ENCODE assay signal across 27 cellular contexts in the genomic region with DNA sequence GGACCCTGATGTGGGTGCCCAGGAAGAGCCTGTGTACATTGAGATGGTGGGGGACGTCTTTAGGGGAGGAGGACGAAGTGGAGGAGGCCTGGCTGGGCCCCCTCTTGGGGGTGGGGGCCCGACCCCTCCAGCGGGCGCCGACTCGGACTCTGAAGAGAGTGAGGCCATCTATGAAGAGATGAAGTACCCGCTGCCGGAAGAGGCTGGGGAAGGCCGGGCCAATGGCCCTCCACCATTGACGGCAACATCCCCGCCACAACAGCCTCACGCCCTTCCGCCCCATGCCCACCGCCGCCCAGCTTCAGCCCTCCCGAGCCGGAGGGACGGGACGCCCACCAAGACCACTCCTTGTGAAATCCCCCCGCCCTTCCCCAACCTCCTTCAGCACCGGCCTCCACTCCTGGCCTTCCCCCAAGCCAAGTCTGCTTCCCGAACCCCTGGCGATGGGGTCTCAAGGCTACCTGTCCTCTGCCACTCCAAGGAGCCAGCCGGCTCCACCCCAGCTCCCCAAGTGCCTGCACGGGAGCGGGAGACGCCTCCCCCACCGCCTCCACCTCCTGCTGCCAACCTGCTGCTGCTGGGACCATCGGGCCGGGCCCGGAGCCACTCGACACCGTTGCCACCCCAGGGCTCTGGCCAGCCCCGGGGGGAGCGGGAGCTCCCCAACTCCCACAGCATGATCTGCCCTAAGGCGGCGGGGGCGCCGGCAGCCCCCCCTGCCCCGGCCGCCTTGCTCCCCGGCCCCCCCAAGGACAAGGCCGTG. TPM values are rescaled to one million over a fixed set of nuclear protein-coding genes. Genes with fewer than 3 reads are reported as not detected.
A peak's percentile ranks its signal among the peaks of the same experiment; 100 is the strongest.
DNase-seq lines count a peak whose midpoint lies in the region; ATAC-seq and TF ChIP-seq lines count a peak whose summit lies in the region.
"Had no signal": no experiment of that assay in that cellular context is flagged by ENCODE, and none has a peak within 500 bp of the region (broad histone marks: within the 10 kb centered on the region; RNA-seq: fewer than 3 reads in every experiment).

No MANE protein-coding gene starts in this region.

- TF ChIP-seq CTCF in GM10266 (IDR thresholded peaks at IDR 0.05; ENCODE audit: control insufficient read depth, insufficient read depth, low read depth, missing control alignments): no peak

- H2BK120ac ChIP-seq in neuronal stem cell (ENCODE audit: low read depth, low read length): peak overlapping the region; percentile 56

- H3K27me3 ChIP-seq in H7 (ENCODE audit: control insufficient read depth, insufficient read depth, low read length) (peaks cover 9% of the 10 kb centered on the region), neuronal stem cell (ENCODE audit: control insufficient read depth in 3 of 3, insufficient read depth in 3 of 3, low read depth in 1 of 3, low read length in 3 of 3) (no peaks in the 10 kb centered on the region)
- H3K27me3 ChIP-seq: BE2C, SJSA1 had no signal

- peak overlapping the region; percentile 96 for H2BK15ac ChIP-seq in neuronal stem cell (ENCODE audit: low read length)

- no peak overlapping the region for H2AFZ ChIP-seq in neuronal stem cell (ENCODE audit: low read length)
- H2AFZ ChIP-seq: GM23338, PC-9 had no signal

- DNase-seq in GM10266 (ENCODE audit: extremely low spot score): peak; percentile 17
- DNase-seq in H7: peak; percentile 40
- no peak for DNase-seq in caudate nucleus (lab: John Stamatoyannopoulos, UW)
- DNase-seq in neuronal stem cell (ENCODE audit: low spot score): no peak
- DNase-seq in HPDE6-E6E7 (ENCODE audit: extremely low spot score): no peak
- DNase-seq: BE2C; CD8-positive, alpha-beta memory T cell; DMS79 treated with DMSO at 0.1 percent for 48 hours; GF-D8; HCEC 1CT; KBM-7; NCI-H1105 treated with DMSO at 0.1 percent for 48 hours; NCI-H2029; NCI-H446 treated with DMSO at 0.1 percent for 48 hours; NCI-H526 treated with DMSO at 0.1 percent for 48 hours; PC-9; Right ventricle myocardium superior; T-helper 1 cell had no signal

- H3K36me3 ChIP-seq in H7 (replicated peaks; ENCODE audit: control insufficient read depth, insufficient read depth, low read length): no peaks in the 10 kb centered on the region
- peaks cover 0 to 8% of the 10 kb centered on the region in 2 donors for H3K36me3 ChIP-seq in neuronal stem cell (replicated peaks in 1 of 2; ENCODE audit: control insufficient read depth in 2 of 2, insufficient read depth in 2 of 2, low read length in 2 of 2)
- H3K36me3 ChIP-seq: BE2C, SJSA1 had no signal

- no peak overlapping the region for H3K9ac ChIP-seq in neuronal stem cell (ENCODE audit: low read depth, low read length, poor library complexity)

- H4K8ac ChIP-seq in neuronal stem cell (ENCODE audit: low read depth, low read length): no peak overlapping the region

- H3K18ac ChIP-seq in neuronal stem cell (ENCODE audit: low read length): peak overlapping the region; percentile 96

- ATAC-seq in HG02973 (IDR thresholded peaks at IDR 0.05; ENCODE audit: unreplicated experiment) (no peak), GM21423 (IDR thresholded peaks at IDR 0.05; ENCODE audit: unreplicated experiment) (no peak), HG02588 (IDR thresholded peaks at IDR 0.05; ENCODE audit: unreplicated experiment) (no peak)
- ATAC-seq: GM23338 had no signal

- H3K4me3 ChIP-seq in H7 (ENCODE audit: insufficient read depth, low read depth, low read length): no peak overlapping the region
- H3K4me3 ChIP-seq in neuronal stem cell (ENCODE audit: low read length in 2 of 2): no peak overlapping the region
- H3K4me3 ChIP-seq: GM23338, PC-9, SJSA1 had no signal

- no CpG with 5 or more reads among the region's 44 CpGs for whole genome bisulfite sequencing in neuronal stem cell (ENCODE audit: extremely low coverage in 2 of 2, insufficient read length in 2 of 2, insufficient replicate concordance in 1 of 2), 2 donors

- H3K4ac ChIP-seq in neuronal stem cell (ENCODE audit: low read length): peak overlapping the region; percentile 98

- no peak overlapping the region for H3K23ac ChIP-seq in neuronal stem cell (ENCODE audit: low read depth, low read length, poor library complexity)

- peak overlapping the region; percentile 65 for H2AK5ac ChIP-seq in neuronal stem cell (ENCODE audit: low read depth, low read length)

- H3K79me1 ChIP-seq in neuronal stem cell (ENCODE audit: low read depth, low read length): peaks cover 12% of the 10 kb centered on the region

- H3K4me2 ChIP-seq in neuronal stem cell (ENCODE audit: insufficient read depth, low read length, poor library complexity, severe bottlenecking): no peak overlapping the region
- H3K4me2 ChIP-seq: GM23338, PC-9 had no signal

- peak overlapping the region; percentile 38 for H3K14ac ChIP-seq in neuronal stem cell (ENCODE audit: low read length)

- peak overlapping the region; percentile 85 for H3K27ac ChIP-seq in caudate nucleus (ENCODE audit: low read depth, low read length)
- peak overlapping the region; percentile 59 for H3K27ac ChIP-seq in neuronal stem cell (replicated peaks; ENCODE audit: low read length)
- H3K27ac ChIP-seq: HL-60, PC-9, SJSA1 had no signal

- H2BK12ac ChIP-seq in neuronal stem cell (ENCODE audit: low read length): peak overlapping the region; percentile 99

- H3K4me1 ChIP-seq in neuronal stem cell (ENCODE audit: control insufficient read depth in 2 of 2, insufficient read depth in 1 of 2, low read depth in 1 of 2, low read length in 2 of 2): peaks cover 40 to 43% of the 10 kb centered on the region in 2 donors

- peak overlapping the region; percentile 79 for H2BK5ac ChIP-seq in neuronal stem cell (ENCODE audit: low read length)

- no peaks in the 10 kb centered on the region for H3K9me3 ChIP-seq in neuronal stem cell (replicated peaks in 1 of 2; ENCODE audit: control insufficient read depth in 2 of 2, insufficient read depth in 1 of 2, low read depth in 1 of 2, low read length in 2 of 2)
- H3K9me3 ChIP-seq: BE2C, SJSA1 had no signal

- peak overlapping the region; percentile 90 for H4K91ac ChIP-seq in neuronal stem cell (ENCODE audit: low read depth, low read length, poor library complexity)

RNA-seq across cellular contexts. Expression of gene NYAP1, which starts 4.8 kb away (rescaled TPM):
- total RNA-seq in H7 (2014; rRNA removed; shearing (Covaris generic)): 4.0 and 5.5 TPM in 2 replicates
- polyA plus RNA-seq in neuronal stem cell (2013, experiment 1 of 2): 4.4 TPM
- 4.5 TPM for polyA plus RNA-seq in neuronal stem cell (2013, experiment 2 of 2)
- total RNA-seq: RPMI7951 had no signal
- polyA plus RNA-seq: CD14-positive monocyte; CD8-positive, alpha-beta memory T cell had no signal

RNA-seq across cellular contexts. Expression of gene TSC22D4, which starts 9.5 kb away (rescaled TPM):
- total RNA-seq in H7 (2014; rRNA removed; shearing (Covaris generic)): 31.5 and 35.8 TPM in 2 replicates
- 17.3 TPM for polyA plus RNA-seq in neuronal stem cell (2013, experiment 1 of 2)
- polyA plus RNA-seq in neuronal stem cell (2013, experiment 2 of 2): 16.1 TPM

RNA-seq across cellular contexts. Expression of gene SPACDR, which starts 24.5 kb away (rescaled TPM):
- 0.11 and 1.1 TPM in 2 replicates for total RNA-seq in H7 (2014; rRNA removed; shearing (Covaris generic))
- 1.6 TPM for polyA plus RNA-seq in neuronal stem cell (2013, experiment 1 of 2)
- polyA plus RNA-seq in neuronal stem cell (2013, experiment 2 of 2): 1.2 TPM
- total RNA-seq: LHCN-M2, RPMI7951 had no signal

RNA-seq across cellular contexts. Expression of gene AGFG2, which starts 50.5 kb away (rescaled TPM):
- total RNA-seq in H7 (2014; rRNA removed; shearing (Covaris generic)): 4.9 and 5.6 TPM in 2 replicates
- polyA plus RNA-seq in neuronal stem cell (2013, experiment 1 of 2): 3.2 TPM
- polyA plus RNA-seq in neuronal stem cell (2013, experiment 2 of 2): 4.6 TPM

RNA-seq across cellular contexts. Expression of gene PPP1R35, which starts 52.2 kb away (rescaled TPM):
- total RNA-seq in H7 (2014; rRNA removed; shearing (Covaris generic)): 96.6 and 97.8 TPM in 2 replicates
- polyA plus RNA-seq in neuronal stem cell (2013, experiment 1 of 2): 72.3 TPM
- 69.0 TPM for polyA plus RNA-seq in neuronal stem cell (2013, experiment 2 of 2)

Comparison
In these comparisons a context has a peak if more than half of its experiments do, and no peak if none do; other contexts are left out.
1. DNase-seq: peak in GM10266 (single experiment) and H7 (single experiment); none in caudate nucleus (0 of 61), neuronal stem cell (single experiment) and HPDE6-E6E7 (single experiment).